ENCODE assay signal across 1 cellular context in the genomic region with DNA sequence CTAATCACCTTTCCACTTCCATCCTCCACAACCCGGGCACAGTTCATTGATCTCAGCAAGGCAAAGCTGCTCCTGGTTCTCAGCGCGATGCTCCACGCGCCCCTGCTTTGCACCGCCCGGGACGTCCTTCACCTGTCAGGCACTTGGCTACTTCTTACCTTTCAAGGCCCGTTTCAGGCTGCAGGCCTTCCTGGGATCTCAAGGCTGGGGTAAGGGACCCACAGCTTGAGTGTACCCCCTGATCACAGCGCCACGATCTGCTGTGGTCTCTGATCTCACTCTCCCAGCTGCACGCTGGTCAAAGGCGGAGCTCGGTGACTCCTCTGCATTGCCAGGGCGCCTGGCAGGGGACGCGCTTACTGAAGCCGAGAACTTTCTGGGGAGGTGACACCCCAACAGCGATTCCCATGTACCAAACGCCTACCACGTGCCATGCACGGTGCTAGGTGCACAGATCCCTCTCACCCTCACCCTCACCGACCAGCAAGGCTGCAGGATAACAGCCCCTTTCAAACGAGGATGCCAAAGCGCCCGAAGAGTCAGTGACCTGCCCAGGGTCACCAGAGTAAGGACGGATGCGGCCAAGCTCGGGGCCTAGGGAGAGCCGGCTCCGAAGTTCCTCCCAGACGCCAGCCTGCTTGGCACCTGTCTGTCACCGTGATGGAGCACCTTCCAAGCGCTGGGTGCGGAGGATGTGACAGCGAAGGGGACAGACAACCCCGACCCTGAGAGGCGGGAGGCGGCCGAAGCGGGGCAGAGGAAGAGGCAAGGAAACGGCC.
TF ChIP-seq lines count a peak whose summit lies in the region.

No MANE protein-coding gene starts in this region.

TF ChIP-seq in HepG2, 621 proteins besides CTCF, POLR2A, EP300 and RAD21 (continued from another document and continues in another):
- TF ChIP-seq DNMT3B (CRISPR knock-in tag; conservative IDR thresholded peaks at IDR 0.05) (peak; percentile 79; the same call in 1 of the 2 replicates), HMG20B (CRISPR knock-in tag; conservative IDR thresholded peaks at IDR 0.05) (no peak), ZZZ3 (CRISPR knock-in tag; IDR thresholded peaks at IDR 0.05; ENCODE audit: borderline replicate concordance) (no peak), SSRP1 (CRISPR knock-in tag; IDR thresholded peaks at IDR 0.05) (peak; percentile 81; the same call in 1 of the 2 replicates), ZMYM3 (CRISPR knock-in tag; IDR thresholded peaks at IDR 0.05) (peak; percentile 62; the same call in 1 of the 2 replicates), JARID2 (CRISPR knock-in tag; IDR thresholded peaks at IDR 0.05; ENCODE audit: insufficient replicate concordance) (no peak), AHDC1 (CRISPR knock-in tag; IDR thresholded peaks at IDR 0.05; ENCODE audit: borderline replicate concordance) (peak; percentile 12; the same call in 1 of the 2 replicates), KDM3A (CRISPR knock-in tag; IDR thresholded peaks at IDR 0.05; ENCODE audit: low read depth) (0 out of 2 replicates have a peak, but pooled peaks have one; percentile 12), PAXIP1 (CRISPR knock-in tag; conservative IDR thresholded peaks at IDR 0.05) (no peak), ZNF839 (CRISPR knock-in tag; IDR thresholded peaks at IDR 0.05; ENCODE audit: borderline replicate concordance) (no peak), HOMEZ (CRISPR knock-in tag; IDR thresholded peaks at IDR 0.05; ENCODE audit: low read depth) (peak; percentile 29; the same call in 1 of the 2 replicates), SALL2 (CRISPR knock-in tag; IDR thresholded peaks at IDR 0.05) (no peak), RXRA (CRISPR knock-in tag; IDR thresholded peaks at IDR 0.05) (peak; percentile 70; the same call in 1 of the 2 replicates), NRL (CRISPR knock-in tag; IDR thresholded peaks at IDR 0.05; ENCODE audit: borderline replicate concordance) (peak; percentile 97), ZNF24 (IDR thresholded peaks at IDR 0.05) (no peak), ZNF781 (CRISPR knock-in tag; IDR thresholded peaks at IDR 0.05; ENCODE audit: borderline replicate concordance, not compliant biosample characterization) (peak; percentile 86), ZNF225 (CRISPR knock-in tag; IDR thresholded peaks at IDR 0.05) (no peak; the same call in 1 of the 2 replicates), RFX1 (IDR thresholded peaks at IDR 0.05) (no peak), MTF2 (CRISPR knock-in tag; IDR thresholded peaks at IDR 0.05; ENCODE audit: borderline replicate concordance) (no peak), TOPORS (CRISPR knock-in tag; IDR thresholded peaks at IDR 0.05) (no peak), ZFP36L1 (CRISPR knock-in tag; IDR thresholded peaks at IDR 0.05) (no peak), ZNF496 (CRISPR knock-in tag; IDR thresholded peaks at IDR 0.05; ENCODE audit: insufficient replicate concordance) (no peak), YEATS4 (CRISPR knock-in tag; IDR thresholded peaks at IDR 0.05; ENCODE audit: borderline replicate concordance) (no peak), IKZF5 (CRISPR knock-in tag; IDR thresholded peaks at IDR 0.05) (0 out of 2 replicates have a peak, but pooled peaks have one; percentile 56), SUZ12 (IDR thresholded peaks at IDR 0.05; ENCODE audit: low read depth, low read length) (no peak), BRCA1 (CRISPR knock-in tag; IDR thresholded peaks at IDR 0.05) (no peak), MED8 (CRISPR knock-in tag; IDR thresholded peaks at IDR 0.05; ENCODE audit: insufficient replicate concordance) (no peak), MYC (CRISPR knock-in tag; IDR thresholded peaks at IDR 0.05; ENCODE audit: borderline replicate concordance) (no peak), ELF1 (CRISPR knock-in tag; IDR thresholded peaks at IDR 0.05) (no peak), ZFP82 (CRISPR knock-in tag; IDR thresholded peaks at IDR 0.05; ENCODE audit: borderline replicate concordance) (no peak; the same call in 1 of the 2 replicates), ZNF44 (CRISPR knock-in tag; IDR thresholded peaks at IDR 0.05) (no peak), E2F2 (CRISPR knock-in tag; IDR thresholded peaks at IDR 0.05; ENCODE audit: borderline replicate concordance) (no peak), SNAI1 (CRISPR knock-in tag; IDR thresholded peaks at IDR 0.05; ENCODE audit: borderline replicate concordance) (no peak), GPN1 (CRISPR knock-in tag; IDR thresholded peaks at IDR 0.05; ENCODE audit: borderline replicate concordance) (no peak), ZFYVE20 (CRISPR knock-in tag; IDR thresholded peaks at IDR 0.05; ENCODE audit: borderline replicate concordance, low read depth) (no peak), PLRG1 (conservative IDR thresholded peaks at IDR 0.05) (no peak), BRF2 (CRISPR knock-in tag; IDR thresholded peaks at IDR 0.05) (no peak)
- TF ChIP-seq, protein P1, sequence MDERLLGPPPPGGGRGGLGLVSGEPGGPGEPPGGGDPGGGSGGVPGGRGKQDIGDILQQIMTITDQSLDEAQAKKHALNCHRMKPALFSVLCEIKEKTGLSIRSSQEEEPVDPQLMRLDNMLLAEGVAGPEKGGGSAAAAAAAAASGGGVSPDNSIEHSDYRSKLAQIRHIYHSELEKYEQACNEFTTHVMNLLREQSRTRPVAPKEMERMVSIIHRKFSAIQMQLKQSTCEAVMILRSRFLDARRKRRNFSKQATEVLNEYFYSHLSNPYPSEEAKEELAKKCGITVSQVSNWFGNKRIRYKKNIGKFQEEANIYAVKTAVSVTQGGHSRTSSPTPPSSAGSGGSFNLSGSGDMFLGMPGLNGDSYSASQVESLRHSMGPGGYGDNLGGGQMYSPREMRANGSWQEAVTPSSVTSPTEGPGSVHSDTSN (CRISPR knock-in tag; IDR thresholded peaks at IDR 0.05): peak; percentile 64
- TF ChIP-seq, protein P2, sequence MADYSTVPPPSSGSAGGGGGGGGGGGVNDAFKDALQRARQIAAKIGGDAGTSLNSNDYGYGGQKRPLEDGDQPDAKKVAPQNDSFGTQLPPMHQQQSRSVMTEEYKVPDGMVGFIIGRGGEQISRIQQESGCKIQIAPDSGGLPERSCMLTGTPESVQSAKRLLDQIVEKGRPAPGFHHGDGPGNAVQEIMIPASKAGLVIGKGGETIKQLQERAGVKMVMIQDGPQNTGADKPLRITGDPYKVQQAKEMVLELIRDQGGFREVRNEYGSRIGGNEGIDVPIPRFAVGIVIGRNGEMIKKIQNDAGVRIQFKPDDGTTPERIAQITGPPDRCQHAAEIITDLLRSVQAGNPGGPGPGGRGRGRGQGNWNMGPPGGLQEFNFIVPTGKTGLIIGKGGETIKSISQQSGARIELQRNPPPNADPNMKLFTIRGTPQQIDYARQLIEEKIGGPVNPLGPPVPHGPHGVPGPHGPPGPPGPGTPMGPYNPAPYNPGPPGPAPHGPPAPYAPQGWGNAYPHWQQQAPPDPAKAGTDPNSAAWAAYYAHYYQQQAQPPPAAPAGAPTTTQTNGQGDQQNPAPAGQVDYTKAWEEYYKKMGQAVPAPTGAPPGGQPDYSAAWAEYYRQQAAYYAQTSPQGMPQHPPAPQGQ (CRISPR knock-in tag; IDR thresholded peaks at IDR 0.05; ENCODE audit: borderline replicate concordance): no peak
- TF ChIP-seq, protein P3, sequence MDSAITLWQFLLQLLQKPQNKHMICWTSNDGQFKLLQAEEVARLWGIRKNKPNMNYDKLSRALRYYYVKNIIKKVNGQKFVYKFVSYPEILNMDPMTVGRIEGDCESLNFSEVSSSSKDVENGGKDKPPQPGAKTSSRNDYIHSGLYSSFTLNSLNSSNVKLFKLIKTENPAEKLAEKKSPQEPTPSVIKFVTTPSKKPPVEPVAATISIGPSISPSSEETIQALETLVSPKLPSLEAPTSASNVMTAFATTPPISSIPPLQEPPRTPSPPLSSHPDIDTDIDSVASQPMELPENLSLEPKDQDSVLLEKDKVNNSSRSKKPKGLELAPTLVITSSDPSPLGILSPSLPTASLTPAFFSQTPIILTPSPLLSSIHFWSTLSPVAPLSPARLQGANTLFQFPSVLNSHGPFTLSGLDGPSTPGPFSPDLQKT (CRISPR knock-in tag; IDR thresholded peaks at IDR 0.05; ENCODE audit: borderline replicate concordance): no peak
